Comparison of ENCODE assay signal across 9 cellular contexts in genomic region chr11:27423125-27423524, GRCh38. TPM values are rescaled to one million over a fixed set of nuclear protein-coding genes. Genes with fewer than 3 reads are reported as not detected.
A peak's percentile ranks its signal among the peaks of the same experiment; 100 is the strongest.
DNase-seq lines count a peak whose midpoint lies in the region; ATAC-seq, FAIRE-seq and TF ChIP-seq lines count a peak whose summit lies in the region.
"Had no signal": no experiment of that assay in that cellular context is flagged by ENCODE, and none has a peak within 500 bp of the region (broad histone marks: within the 10 kb centered on the region; RNA-seq: fewer than 3 reads in every experiment).

No MANE protein-coding gene starts in this region.

- H3K4me1 ChIP-seq in GM23338 (ENCODE audit: insufficient read depth) = peaks cover 56% of the 10 kb centered on the region
- peaks cover 34% of the 10 kb centered on the region for H3K4me1 ChIP-seq in RWPE2 (ENCODE audit: insufficient read depth, poor library complexity, severe bottlenecking)
- H3K4me1 ChIP-seq in pancreas = peaks cover 13 to 67% (median 49%) of the 10 kb centered on the region in 3 donors
- no peaks in the 10 kb centered on the region for H3K4me1 ChIP-seq in Karpas-422 (ENCODE audit: low read length)

- 77 to 82% methylated on average over 4 of the region's 4 CpGs for WGBS in pancreas, 2 donors

- H3K4me2 ChIP-seq in GM23338 = no peak overlapping the region
- no peak overlapping the region for H3K4me2 ChIP-seq in Karpas-422 (ENCODE audit: low read depth, low read length, poor library complexity, severe bottlenecking)

- no peak overlapping the region for H3K9ac ChIP-seq in Karpas-422 (ENCODE audit: low read length)

- H3K4me3 ChIP-seq in GM23338 (no peak overlapping the region), RWPE2 (ENCODE audit: severe bottlenecking) (no peak overlapping the region), pancreas (no peak overlapping the region), Karpas-422 (ENCODE audit: low read length) (no peak overlapping the region)

- peaks cover 98% of the 10 kb centered on the region for H3K79me2 ChIP-seq in GM23338 (replicated peaks; ENCODE audit: insufficient read depth)
- no peaks in the 10 kb centered on the region for H3K79me2 ChIP-seq in Karpas-422 (ENCODE audit: low read length)

- H4K20me1 ChIP-seq in GM23338 (replicated peaks; ENCODE audit: insufficient read depth) (peaks cover 13% of the 10 kb centered on the region), Karpas-422 (ENCODE audit: insufficient read depth, low read depth, low read length) (no peaks in the 10 kb centered on the region)

- 0 out of 2 replicates have a peak overlapping the region, but pooled peaks have one; percentile 23 for H3K27ac ChIP-seq in GM23338 (ENCODE audit: low read depth)
- H3K27ac ChIP-seq in RWPE2 (ENCODE audit: poor library complexity, severe bottlenecking) = peak overlapping the region; percentile 35
- H3K27ac ChIP-seq in pancreas = peak overlapping the region in 2 of 4 donors; percentile 50 to 71
- no peak overlapping the region for H3K27ac ChIP-seq in Karpas-422 (ENCODE audit: low read length)

- H3K9me2 ChIP-seq in GM23338 (ENCODE audit: insufficient read depth) = no peaks in the 10 kb centered on the region
- no peaks in the 10 kb centered on the region for H3K9me2 ChIP-seq in Karpas-422 (replicated peaks; ENCODE audit: insufficient read depth, low read length)

- H3K9me3 ChIP-seq in RWPE2 (ENCODE audit: severe bottlenecking) (no peaks in the 10 kb centered on the region), pancreas (no peaks in the 10 kb centered on the region), Karpas-422 (ENCODE audit: low read length) (no peaks in the 10 kb centered on the region)

- peaks cover 54% of the 10 kb centered on the region for H3K4me1 Mint-ChIP-seq in GM23338

- H3F3A ChIP-seq in GM23338 (replicated peaks; ENCODE audit: low read depth) = no peaks in the 10 kb centered on the region

- DNase-seq in GM23338 (ENCODE audit: low spot score) (peak; percentile 43), RWPE2 (ENCODE audit: low spot score) (no peak), fibroblast of the conjunctiva (ENCODE audit: low read depth) (peak; percentile 89), pancreas (no peak), 8988T (no peak), Karpas-422 (no peak), NCI-H446 treated with DMSO at 0.1 percent for 48 hours (lab: John Stamatoyannopoulos, UW) (no peak)
- DNase-seq in activated T-cell treated with anti-CD3 and anti-CD28 coated beads, Interleukin-2, amount 50 U/mL, for 48 hours = no peak
- DNase-seq: NCI-H510A had no signal

- peaks cover 4% of the 10 kb centered on the region; the same call in 1 of the 3 replicates for H3K36me3 Mint-ChIP-seq in GM23338 (ENCODE audit: low read depth)

- intact Hi-C loops in pancreas (cut with DNase I) = no loop called here

- peak overlapping the region; percentile 0; the same call in 1 of the 2 replicates for H3K27ac Mint-ChIP-seq in GM23338

- peaks cover 4% of the 10 kb centered on the region for H3K27me3 Mint-ChIP-seq in GM23338 (ENCODE audit: insufficient read depth, low read depth, poor library complexity)

- H3K36me3 ChIP-seq in GM23338 (ENCODE audit: insufficient read depth) = no peaks in the 10 kb centered on the region
- no peaks in the 10 kb centered on the region for H3K36me3 ChIP-seq in RWPE2 (ENCODE audit: low read depth)
- H3K36me3 ChIP-seq in pancreas = no peaks in the 10 kb centered on the region
- no peaks in the 10 kb centered on the region for H3K36me3 ChIP-seq in Karpas-422 (ENCODE audit: insufficient read depth, low read length)

- no peak for FAIRE-seq in pancreas (lab: Jason Lieb, UNC)

- H2AFZ ChIP-seq in GM23338 (no peak overlapping the region), Karpas-422 (ENCODE audit: low read length) (no peak overlapping the region)

- H3K27me3 ChIP-seq in GM23338 (ENCODE audit: insufficient read depth) (no peaks in the 10 kb centered on the region), RWPE2 (ENCODE audit: insufficient read depth, poor library complexity, severe bottlenecking) (no peaks in the 10 kb centered on the region), pancreas (no peaks in the 10 kb centered on the region), Karpas-422 (ENCODE audit: low read length) (no peaks in the 10 kb centered on the region)

- H3K9me3 Mint-ChIP-seq in GM23338 = no peaks in the 10 kb centered on the region

- TF ChIP-seq CTCF in GM23338 (conservative IDR thresholded peaks at IDR 0.05; ENCODE audit: low read depth in 2 of 2) (no peak), RWPE2 (IDR thresholded peaks at IDR 0.05; ENCODE audit: poor library complexity, severe bottlenecking) (no peak), pancreas (IDR thresholded peaks at IDR 0.05) (no peak)

- H3K4me3 Mint-ChIP-seq in GM23338 = no peak overlapping the region

- peak; percentile 63 for ATAC-seq in GM23338
- peak; percentile 79 for ATAC-seq in RWPE2 (ENCODE audit: low read depth)
- peak; percentile 25 to 67 (median 46) for ATAC-seq in pancreas

TF ChIP-seq in GM23338, 12 proteins besides CTCF, POLR2A, EP300 and RAD21:
- TF ChIP-seq NANOG (IDR thresholded peaks at IDR 0.05; ENCODE audit: borderline replicate concordance) = no peak
- no peak for TF ChIP-seq POLR2AphosphoS5 (IDR thresholded peaks at IDR 0.05; ENCODE audit: low read depth)
- no peak for TF ChIP-seq REST (IDR thresholded peaks at IDR 0.05; ENCODE audit: unreplicated experiment)
- TF ChIP-seq EZH2 (IDR thresholded peaks at IDR 0.05; ENCODE audit: low read depth, unreplicated experiment) = no peak
- TF ChIP-seq CREB1 (CRISPR knock-in tag; IDR thresholded peaks at IDR 0.05; ENCODE audit: low read depth) = no peak
- no peak for TF ChIP-seq ETS1 (IDR thresholded peaks at IDR 0.05)

RNA-seq across cellular contexts. Expression of gene LGR4, which starts 49.5 kb away (rescaled TPM):
- 91.7 and 99.6 TPM in 2 replicates for total RNA-seq in GM23338 (2014; rRNA removed; shearing (Covaris generic))
- 21.2 and 22.6 TPM in 2 replicates for polyA plus RNA-seq in GM23338 (2016; fragmentation: Nextera tagmentation; extraction: Ambion mirVana)
- total RNA-seq in pancreas = 10 to 100 TPM; 44.4 to 73.0 (median 57.5) TPM
- 10 to 100 TPM; 23.4 to 27.0 TPM for polyA plus RNA-seq in pancreas
- total RNA-seq in Karpas-422 (2014; rRNA removed; shearing (Covaris generic); ENCODE audit: low replicate concordance) = 0.04 TPM in 1 of 2 replicates, not detected in the other

Comparison
In these comparisons a context has a peak if more than half of its experiments do, and no peak if none do; other contexts are left out.
1. DNase-seq: peak in GM23338 (single experiment) and fibroblast of the conjunctiva (single experiment); none in RWPE2 (single experiment), pancreas (0 of 6), 8988T (single experiment), Karpas-422 (single experiment), activated T-cell treated with anti-CD3 and anti-CD28 coated beads, Interleukin-2, amount 50 U/mL, for 48 hours (0 of 2) and NCI-H446 treated with DMSO at 0.1 percent for 48 hours (single experiment).
2. RNA of gene LGR4, which starts 49.5 kb away (total RNA-seq): 91.7 to 99.6 TPM in GM23338 and 44.4 to 73.0 TPM in pancreas; 0.04 TPM in Karpas-422; every median in the first group is over 10 times any median in the second.
3. Peak in every context shown above with its lines, with median percentiles within 50 percentile points of each other: ATAC-seq.